1 cellular context compared by ENCODE assay signal in the genomic region with DNA sequence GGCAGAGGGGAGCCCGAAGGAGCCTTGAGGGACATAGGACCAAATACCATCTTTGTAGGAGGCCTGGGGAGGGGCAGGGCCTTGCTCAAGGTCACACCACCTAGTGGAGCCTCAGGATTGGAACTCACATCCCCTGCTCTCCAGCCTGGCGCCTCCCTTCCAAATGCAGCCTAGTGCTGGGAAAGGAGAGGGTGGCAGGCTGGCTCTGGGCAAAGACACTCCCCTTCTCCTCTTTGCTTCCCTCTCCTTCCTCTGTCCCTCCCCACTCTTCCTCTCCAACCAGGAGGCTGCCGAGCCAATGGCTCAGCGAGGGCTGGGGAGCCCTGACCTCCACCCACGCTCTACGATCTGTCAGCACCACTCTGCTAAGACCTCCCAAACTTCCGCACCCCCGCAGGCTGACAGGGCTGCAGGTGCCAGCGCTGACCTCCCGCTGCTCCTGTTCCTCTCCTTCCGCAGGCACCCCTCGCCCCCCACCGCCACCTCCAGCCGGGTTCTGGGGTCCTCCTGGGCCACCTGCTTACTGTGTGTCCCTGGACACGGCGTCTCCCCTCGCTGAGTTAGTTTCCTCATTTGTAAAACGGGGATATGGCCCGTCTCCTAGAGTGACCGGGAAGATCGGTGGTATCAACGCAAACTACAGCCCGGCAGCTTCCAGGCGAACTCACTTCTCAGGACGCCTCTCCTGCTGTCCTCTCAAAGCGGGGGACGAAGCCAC.
TF ChIP-seq lines count a peak whose summit lies in the region.

No MANE protein-coding gene starts in this region.

TF ChIP-seq in HepG2, 621 proteins besides CTCF, POLR2A, EP300 and RAD21 (continued from another document and continues in another):
- TF ChIP-seq, protein P1, sequence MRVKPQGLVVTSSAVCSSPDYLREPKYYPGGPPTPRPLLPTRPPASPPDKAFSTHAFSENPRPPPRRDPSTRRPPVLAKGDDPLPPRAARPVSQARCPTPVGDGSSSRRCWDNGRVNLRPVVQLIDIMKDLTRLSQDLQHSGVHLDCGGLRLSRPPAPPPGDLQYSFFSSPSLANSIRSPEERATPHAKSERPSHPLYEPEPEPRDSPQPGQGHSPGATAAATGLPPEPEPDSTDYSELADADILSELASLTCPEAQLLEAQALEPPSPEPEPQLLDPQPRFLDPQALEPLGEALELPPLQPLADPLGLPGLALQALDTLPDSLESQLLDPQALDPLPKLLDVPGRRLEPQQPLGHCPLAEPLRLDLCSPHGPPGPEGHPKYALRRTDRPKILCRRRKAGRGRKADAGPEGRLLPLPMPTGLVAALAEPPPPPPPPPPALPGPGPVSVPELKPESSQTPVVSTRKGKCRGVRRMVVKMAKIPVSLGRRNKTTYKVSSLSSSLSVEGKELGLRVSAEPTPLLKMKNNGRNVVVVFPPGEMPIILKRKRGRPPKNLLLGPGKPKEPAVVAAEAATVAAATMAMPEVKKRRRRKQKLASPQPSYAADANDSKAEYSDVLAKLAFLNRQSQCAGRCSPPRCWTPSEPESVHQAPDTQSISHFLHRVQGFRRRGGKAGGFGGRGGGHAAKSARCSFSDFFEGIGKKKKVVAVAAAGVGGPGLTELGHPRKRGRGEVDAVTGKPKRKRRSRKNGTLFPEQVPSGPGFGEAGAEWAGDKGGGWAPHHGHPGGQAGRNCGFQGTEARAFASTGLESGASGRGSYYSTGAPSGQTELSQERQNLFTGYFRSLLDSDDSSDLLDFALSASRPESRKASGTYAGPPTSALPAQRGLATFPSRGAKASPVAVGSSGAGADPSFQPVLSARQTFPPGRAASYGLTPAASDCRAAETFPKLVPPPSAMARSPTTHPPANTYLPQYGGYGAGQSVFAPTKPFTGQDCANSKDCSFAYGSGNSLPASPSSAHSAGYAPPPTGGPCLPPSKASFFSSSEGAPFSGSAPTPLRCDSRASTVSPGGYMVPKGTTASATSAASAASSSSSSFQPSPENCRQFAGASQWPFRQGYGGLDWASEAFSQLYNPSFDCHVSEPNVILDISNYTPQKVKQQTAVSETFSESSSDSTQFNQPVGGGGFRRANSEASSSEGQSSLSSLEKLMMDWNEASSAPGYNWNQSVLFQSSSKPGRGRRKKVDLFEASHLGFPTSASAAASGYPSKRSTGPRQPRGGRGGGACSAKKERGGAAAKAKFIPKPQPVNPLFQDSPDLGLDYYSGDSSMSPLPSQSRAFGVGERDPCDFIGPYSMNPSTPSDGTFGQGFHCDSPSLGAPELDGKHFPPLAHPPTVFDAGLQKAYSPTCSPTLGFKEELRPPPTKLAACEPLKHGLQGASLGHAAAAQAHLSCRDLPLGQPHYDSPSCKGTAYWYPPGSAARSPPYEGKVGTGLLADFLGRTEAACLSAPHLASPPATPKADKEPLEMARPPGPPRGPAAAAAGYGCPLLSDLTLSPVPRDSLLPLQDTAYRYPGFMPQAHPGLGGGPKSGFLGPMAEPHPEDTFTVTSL (CRISPR knock-in tag; IDR thresholded peaks at IDR 0.05; ENCODE audit: borderline replicate concordance) = no peak
- TF ChIP-seq KDM5B (CRISPR knock-in tag; IDR thresholded peaks at IDR 0.05; ENCODE audit: borderline replicate concordance) (0 out of 2 replicates have a peak, but pooled peaks have one; percentile 73), SOX6 (IDR thresholded peaks at IDR 0.05) (no peak), SOX6 (CRISPR knock-in tag; IDR thresholded peaks at IDR 0.05) (peak; percentile 57; the same call in 1 of the 2 replicates), MTF2 (CRISPR knock-in tag; IDR thresholded peaks at IDR 0.05; ENCODE audit: borderline replicate concordance) (no peak), CCAR2 (optimal IDR thresholded peaks at IDR 0.05; ENCODE audit: low read depth, low read length) (no peak), SKI (IDR thresholded peaks at IDR 0.05; ENCODE audit: partially characterized antibody) (no peak), ZNF556 (CRISPR knock-in tag; IDR thresholded peaks at IDR 0.05; ENCODE audit: borderline replicate concordance) (no peak), ZBTB1 (CRISPR knock-in tag; IDR thresholded peaks at IDR 0.05; ENCODE audit: borderline replicate concordance) (no peak), ZIK1 (CRISPR knock-in tag; IDR thresholded peaks at IDR 0.05; ENCODE audit: borderline replicate concordance, low read depth) (no peak), ONECUT2 (CRISPR knock-in tag; IDR thresholded peaks at IDR 0.05) (no peak), ZMYM2 (CRISPR knock-in tag; IDR thresholded peaks at IDR 0.05) (no peak), TARDBP (CRISPR knock-in tag; IDR thresholded peaks at IDR 0.05) (peak; percentile 22; the same call in 1 of the 2 replicates), ZNF850 (CRISPR knock-in tag; conservative IDR thresholded peaks at IDR 0.05) (no peak), FOSL2 (CRISPR knock-in tag; IDR thresholded peaks at IDR 0.05) (peak; percentile 38; the same call in 1 of the 2 replicates), ZNF678 (CRISPR knock-in tag; IDR thresholded peaks at IDR 0.05) (no peak; the same call in 1 of the 2 replicates), MXI1 (IDR thresholded peaks at IDR 0.05; ENCODE audit: borderline replicate concordance, low read depth, low read length) (no peak), NFATC3 (CRISPR knock-in tag; IDR thresholded peaks at IDR 0.05) (no peak), ARID2 (CRISPR knock-in tag; IDR thresholded peaks at IDR 0.05; ENCODE audit: borderline replicate concordance) (no peak), ZNF3 (CRISPR knock-in tag; IDR thresholded peaks at IDR 0.05) (no peak), KLF9 (CRISPR knock-in tag; IDR thresholded peaks at IDR 0.05; ENCODE audit: low read depth) (no peak), DNMT1 (CRISPR knock-in tag; IDR thresholded peaks at IDR 0.05) (no peak)
- TF ChIP-seq, protein P2, sequence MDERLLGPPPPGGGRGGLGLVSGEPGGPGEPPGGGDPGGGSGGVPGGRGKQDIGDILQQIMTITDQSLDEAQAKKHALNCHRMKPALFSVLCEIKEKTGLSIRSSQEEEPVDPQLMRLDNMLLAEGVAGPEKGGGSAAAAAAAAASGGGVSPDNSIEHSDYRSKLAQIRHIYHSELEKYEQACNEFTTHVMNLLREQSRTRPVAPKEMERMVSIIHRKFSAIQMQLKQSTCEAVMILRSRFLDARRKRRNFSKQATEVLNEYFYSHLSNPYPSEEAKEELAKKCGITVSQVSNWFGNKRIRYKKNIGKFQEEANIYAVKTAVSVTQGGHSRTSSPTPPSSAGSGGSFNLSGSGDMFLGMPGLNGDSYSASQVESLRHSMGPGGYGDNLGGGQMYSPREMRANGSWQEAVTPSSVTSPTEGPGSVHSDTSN (CRISPR knock-in tag; IDR thresholded peaks at IDR 0.05) = no peak
- TF ChIP-seq, protein P3, sequence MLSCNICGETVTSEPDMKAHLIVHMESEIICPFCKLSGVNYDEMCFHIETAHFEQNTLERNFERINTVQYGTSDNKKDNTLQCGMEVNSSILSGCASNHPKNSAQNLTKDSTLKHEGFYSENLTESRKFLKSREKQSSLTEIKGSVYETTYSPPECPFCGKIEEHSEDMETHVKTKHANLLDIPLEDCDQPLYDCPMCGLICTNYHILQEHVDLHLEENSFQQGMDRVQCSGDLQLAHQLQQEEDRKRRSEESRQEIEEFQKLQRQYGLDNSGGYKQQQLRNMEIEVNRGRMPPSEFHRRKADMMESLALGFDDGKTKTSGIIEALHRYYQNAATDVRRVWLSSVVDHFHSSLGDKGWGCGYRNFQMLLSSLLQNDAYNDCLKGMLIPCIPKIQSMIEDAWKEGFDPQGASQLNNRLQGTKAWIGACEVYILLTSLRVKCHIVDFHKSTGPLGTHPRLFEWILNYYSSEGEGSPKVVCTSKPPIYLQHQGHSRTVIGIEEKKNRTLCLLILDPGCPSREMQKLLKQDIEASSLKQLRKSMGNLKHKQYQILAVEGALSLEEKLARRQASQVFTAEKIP (CRISPR knock-in tag; IDR thresholded peaks at IDR 0.05; ENCODE audit: borderline replicate concordance) = no peak
- TF ChIP-seq, protein P4, sequence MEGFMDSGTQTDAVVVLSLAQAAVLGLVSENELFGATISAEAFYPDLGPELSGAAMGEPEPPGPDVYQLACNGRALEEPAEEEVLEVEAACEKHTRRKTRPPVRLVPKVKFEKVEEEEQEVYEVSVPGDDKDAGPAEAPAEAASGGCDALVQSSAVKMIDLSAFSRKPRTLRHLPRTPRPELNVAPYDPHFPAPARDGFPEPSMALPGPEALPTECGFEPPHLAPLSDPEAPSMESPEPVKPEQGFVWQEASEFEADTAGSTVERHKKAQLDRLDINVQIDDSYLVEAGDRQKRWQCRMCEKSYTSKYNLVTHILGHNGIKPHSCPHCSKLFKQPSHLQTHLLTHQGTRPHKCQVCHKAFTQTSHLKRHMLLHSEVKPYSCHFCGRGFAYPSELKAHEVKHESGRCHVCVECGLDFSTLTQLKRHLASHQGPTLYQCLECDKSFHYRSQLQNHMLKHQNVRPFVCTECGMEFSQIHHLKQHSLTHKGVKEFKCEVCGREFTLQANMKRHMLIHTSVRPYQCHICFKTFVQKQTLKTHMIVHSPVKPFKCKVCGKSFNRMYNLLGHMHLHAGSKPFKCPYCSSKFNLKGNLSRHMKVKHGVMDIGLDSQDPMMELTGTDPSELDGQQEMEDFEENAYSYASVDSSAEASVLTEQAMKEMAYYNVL (CRISPR knock-in tag; IDR thresholded peaks at IDR 0.05; ENCODE audit: borderline replicate concordance) = peak; percentile 32
- TF ChIP-seq, protein P5, sequence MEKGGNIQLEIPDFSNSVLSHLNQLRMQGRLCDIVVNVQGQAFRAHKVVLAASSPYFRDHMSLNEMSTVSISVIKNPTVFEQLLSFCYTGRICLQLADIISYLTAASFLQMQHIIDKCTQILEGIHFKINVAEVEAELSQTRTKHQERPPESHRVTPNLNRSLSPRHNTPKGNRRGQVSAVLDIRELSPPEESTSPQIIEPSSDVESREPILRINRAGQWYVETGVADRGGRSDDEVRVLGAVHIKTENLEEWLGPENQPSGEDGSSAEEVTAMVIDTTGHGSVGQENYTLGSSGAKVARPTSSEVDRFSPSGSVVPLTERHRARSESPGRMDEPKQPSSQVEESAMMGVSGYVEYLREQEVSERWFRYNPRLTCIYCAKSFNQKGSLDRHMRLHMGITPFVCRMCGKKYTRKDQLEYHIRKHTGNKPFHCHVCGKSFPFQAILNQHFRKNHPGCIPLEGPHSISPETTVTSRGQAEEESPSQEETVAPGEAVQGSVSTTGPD (CRISPR knock-in tag; IDR thresholded peaks at IDR 0.05) = 0 out of 2 replicates have a peak, but pooled peaks have one; percentile 40
- TF ChIP-seq, protein P6, sequence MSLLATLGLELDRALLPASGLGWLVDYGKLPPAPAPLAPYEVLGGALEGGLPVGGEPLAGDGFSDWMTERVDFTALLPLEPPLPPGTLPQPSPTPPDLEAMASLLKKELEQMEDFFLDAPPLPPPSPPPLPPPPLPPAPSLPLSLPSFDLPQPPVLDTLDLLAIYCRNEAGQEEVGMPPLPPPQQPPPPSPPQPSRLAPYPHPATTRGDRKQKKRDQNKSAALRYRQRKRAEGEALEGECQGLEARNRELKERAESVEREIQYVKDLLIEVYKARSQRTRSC (CRISPR knock-in tag; IDR thresholded peaks at IDR 0.05; ENCODE audit: low read depth) = no peak
- TF ChIP-seq, protein P7, sequence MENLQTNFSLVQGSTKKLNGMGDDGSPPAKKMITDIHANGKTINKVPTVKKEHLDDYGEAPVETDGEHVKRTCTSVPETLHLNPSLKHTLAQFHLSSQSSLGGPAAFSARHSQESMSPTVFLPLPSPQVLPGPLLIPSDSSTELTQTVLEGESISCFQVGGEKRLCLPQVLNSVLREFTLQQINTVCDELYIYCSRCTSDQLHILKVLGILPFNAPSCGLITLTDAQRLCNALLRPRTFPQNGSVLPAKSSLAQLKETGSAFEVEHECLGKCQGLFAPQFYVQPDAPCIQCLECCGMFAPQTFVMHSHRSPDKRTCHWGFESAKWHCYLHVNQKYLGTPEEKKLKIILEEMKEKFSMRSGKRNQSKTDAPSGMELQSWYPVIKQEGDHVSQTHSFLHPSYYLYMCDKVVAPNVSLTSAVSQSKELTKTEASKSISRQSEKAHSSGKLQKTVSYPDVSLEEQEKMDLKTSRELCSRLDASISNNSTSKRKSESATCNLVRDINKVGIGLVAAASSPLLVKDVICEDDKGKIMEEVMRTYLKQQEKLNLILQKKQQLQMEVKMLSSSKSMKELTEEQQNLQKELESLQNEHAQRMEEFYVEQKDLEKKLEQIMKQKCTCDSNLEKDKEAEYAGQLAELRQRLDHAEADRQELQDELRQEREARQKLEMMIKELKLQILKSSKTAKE (CRISPR knock-in tag; IDR thresholded peaks at IDR 0.05; ENCODE audit: borderline replicate concordance) = no peak
- TF ChIP-seq, protein P8, sequence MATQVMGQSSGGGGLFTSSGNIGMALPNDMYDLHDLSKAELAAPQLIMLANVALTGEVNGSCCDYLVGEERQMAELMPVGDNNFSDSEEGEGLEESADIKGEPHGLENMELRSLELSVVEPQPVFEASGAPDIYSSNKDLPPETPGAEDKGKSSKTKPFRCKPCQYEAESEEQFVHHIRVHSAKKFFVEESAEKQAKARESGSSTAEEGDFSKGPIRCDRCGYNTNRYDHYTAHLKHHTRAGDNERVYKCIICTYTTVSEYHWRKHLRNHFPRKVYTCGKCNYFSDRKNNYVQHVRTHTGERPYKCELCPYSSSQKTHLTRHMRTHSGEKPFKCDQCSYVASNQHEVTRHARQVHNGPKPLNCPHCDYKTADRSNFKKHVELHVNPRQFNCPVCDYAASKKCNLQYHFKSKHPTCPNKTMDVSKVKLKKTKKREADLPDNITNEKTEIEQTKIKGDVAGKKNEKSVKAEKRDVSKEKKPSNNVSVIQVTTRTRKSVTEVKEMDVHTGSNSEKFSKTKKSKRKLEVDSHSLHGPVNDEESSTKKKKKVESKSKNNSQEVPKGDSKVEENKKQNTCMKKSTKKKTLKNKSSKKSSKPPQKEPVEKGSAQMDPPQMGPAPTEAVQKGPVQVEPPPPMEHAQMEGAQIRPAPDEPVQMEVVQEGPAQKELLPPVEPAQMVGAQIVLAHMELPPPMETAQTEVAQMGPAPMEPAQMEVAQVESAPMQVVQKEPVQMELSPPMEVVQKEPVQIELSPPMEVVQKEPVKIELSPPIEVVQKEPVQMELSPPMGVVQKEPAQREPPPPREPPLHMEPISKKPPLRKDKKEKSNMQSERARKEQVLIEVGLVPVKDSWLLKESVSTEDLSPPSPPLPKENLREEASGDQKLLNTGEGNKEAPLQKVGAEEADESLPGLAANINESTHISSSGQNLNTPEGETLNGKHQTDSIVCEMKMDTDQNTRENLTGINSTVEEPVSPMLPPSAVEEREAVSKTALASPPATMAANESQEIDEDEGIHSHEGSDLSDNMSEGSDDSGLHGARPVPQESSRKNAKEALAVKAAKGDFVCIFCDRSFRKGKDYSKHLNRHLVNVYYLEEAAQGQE (IDR thresholded peaks at IDR 0.05; ENCODE audit: borderline replicate concordance in 1 of 2, low read depth in 1 of 2, low read length in 2 of 2) = no peak; a peak in 1 of 4 replicates
